ENCODE assay signal across 18 cellular contexts in genomic region chr6:56393615-56394612, GRCh38.
DNase-seq lines count a peak whose midpoint lies in the region; ATAC-seq, FAIRE-seq and TF ChIP-seq lines count a peak whose summit lies in the region.
"Had no signal": no experiment of that assay in that cellular context is flagged by ENCODE, and none has a peak within 500 bp of the region (broad histone marks: within the 10 kb centered on the region; RNA-seq: fewer than 3 reads in every experiment).

No MANE protein-coding gene starts in this region.

- no peaks in the 10 kb centered on the region for H3K4me1 Mint-ChIP-seq in stimulated activated naive CD8-positive, alpha-beta T cell treated with anti-CD3 and anti-CD28 coated beads, Interleukin-15, amount 100 ng/mL, for 72 hours
- no peaks in the 10 kb centered on the region for H3K4me1 Mint-ChIP-seq in activated CD4-positive, alpha-beta T cell treated with anti-CD3 and anti-CD28 coated beads, Interleukin-2, amount 10 ng/mL, durations not matched to agents 7 days and 5 days
- H3K4me1 Mint-ChIP-seq in stimulated activated naive B cell treated with anti-CD40 and anti-IgM and Interleukin-4, amounts not matched to agents 10 μg/mL and 1 μg/mL and 100 μg/mL, for 72 hours = no peaks in the 10 kb centered on the region
- H3K4me1 Mint-ChIP-seq: CD4-positive, CD25-positive, alpha-beta regulatory T cell had no signal

- no peaks in the 10 kb centered on the region for H3K79me1 ChIP-seq in H1 (ENCODE audit: low read depth, low read length)

- H3K23me2 ChIP-seq in H1 (ENCODE audit: low read depth, low read length) = no peaks in the 10 kb centered on the region; the same call in 1 of the 2 replicates

- H3K79me2 ChIP-seq in H1 (ENCODE audit: control insufficient read depth in 1 of 2, insufficient read depth in 2 of 2, low read length in 2 of 2) = no peaks in the 10 kb centered on the region

- no peak overlapping the region for H2BK20ac ChIP-seq in H1 (ENCODE audit: low read length)

- H4K8ac ChIP-seq in H1 (ENCODE audit: extremely low read depth, insufficient read depth, low read length) = peak overlapping the region; percentile 41; the same call in 1 of the 2 replicates

- H2BK5ac ChIP-seq in H1 (ENCODE audit: low read depth, low read length) = no peak overlapping the region

- no peak overlapping the region for H2AK5ac ChIP-seq in H1 (ENCODE audit: low read depth, low read length)

- no peaks in the 10 kb centered on the region for H3K27me3 Mint-ChIP-seq in stimulated activated naive CD8-positive, alpha-beta T cell treated with anti-CD3 and anti-CD28 coated beads, Interleukin-15, amount 100 ng/mL, for 72 hours
- no peaks in the 10 kb centered on the region for H3K27me3 Mint-ChIP-seq in activated CD4-positive, alpha-beta T cell treated with anti-CD3 and anti-CD28 coated beads, Interleukin-2, amount 10 ng/mL, durations not matched to agents 7 days and 5 days
- peaks cover 0 to 5% of the 10 kb centered on the region in 2 donors for H3K27me3 Mint-ChIP-seq in stimulated activated naive B cell treated with anti-CD40 and anti-IgM and Interleukin-4, amounts not matched to agents 10 μg/mL and 1 μg/mL and 100 μg/mL, for 72 hours
- H3K27me3 Mint-ChIP-seq: CD4-positive, CD25-positive, alpha-beta regulatory T cell had no signal

- no peak overlapping the region for H3K4me2 ChIP-seq in H1 (ENCODE audit: insufficient read depth in 1 of 2, low read depth in 2 of 2, low read length in 2 of 2)
- H3K4me2 ChIP-seq: A549 had no signal

- no peaks in the 10 kb centered on the region for H4K20me1 ChIP-seq in H1 (replicated peaks in 1 of 2; ENCODE audit: control insufficient read depth in 1 of 2, insufficient read depth in 2 of 2, low read length in 2 of 2)

- no peak for DNase-seq in stimulated activated naive CD8-positive, alpha-beta T cell treated with anti-CD3 and anti-CD28 coated beads, Interleukin-15, amount 100 ng/mL, for 72 hours
- DNase-seq in stimulated activated naive CD8-positive, alpha-beta T cell treated with anti-CD3 and anti-CD28 coated beads, Interleukin-15, Interleukin-2, amounts not matched to agents 100 U/mL and 50 U/mL, for 24 hours = no peak
- DNase-seq in Jurkat, Clone E6-1 (ENCODE audit: low read depth, low spot score) = peak; percentile 16
- DNase-seq in H1 (ENCODE audit: low read depth in 1 of 2, low spot score in 2 of 2) = no peak
- DNase-seq in urothelium cell line (ENCODE audit: low spot score) = no peak
- no peak for DNase-seq in activated CD4-positive, alpha-beta T cell treated with anti-CD3 and anti-CD28 coated beads, Interleukin-2, amount 10 ng/mL, durations not matched to agents 7 days and 5 days
- no peak for DNase-seq in stimulated activated naive B cell treated with anti-CD40 and anti-IgM and Interleukin-4, amounts not matched to agents 10 μg/mL and 1 μg/mL and 100 μg/mL, for 72 hours
- DNase-seq: CD4-positive, CD25-positive, alpha-beta regulatory T cell; DMS53; Karpas-422; NCI-H1417 treated with DMSO at 0.1 percent for 48 hours; NCI-H2029; NCI-H2171 treated with DMSO at 0.1 percent for 48 hours; NCI-H82; Peyer's patch; SHP77 had no signal

- no peak overlapping the region for H3K14ac ChIP-seq in H1 (ENCODE audit: insufficient read length)

- H2BK120ac ChIP-seq in H1 (replicated peaks; ENCODE audit: low read depth, low read length) = no peak overlapping the region

- peaks cover 4% of the 10 kb centered on the region in 2 donors for H3K9me3 Mint-ChIP-seq in stimulated activated naive CD8-positive, alpha-beta T cell treated with anti-CD3 and anti-CD28 coated beads, Interleukin-15, amount 100 ng/mL, for 72 hours
- H3K9me3 Mint-ChIP-seq in activated CD4-positive, alpha-beta T cell treated with anti-CD3 and anti-CD28 coated beads, Interleukin-2, amount 10 ng/mL, durations not matched to agents 7 days and 5 days = no peaks in the 10 kb centered on the region
- peaks cover 5 to 11% of the 10 kb centered on the region in 2 donors for H3K9me3 Mint-ChIP-seq in stimulated activated naive B cell treated with anti-CD40 and anti-IgM and Interleukin-4, amounts not matched to agents 10 μg/mL and 1 μg/mL and 100 μg/mL, for 72 hours

- POLR2A ChIA-PET in H1 (lab: Charles Lee; ENCODE audit: partially characterized antibody) = interaction anchor here (0.5 kb wide), 1 partner anchor 11 kb away, joined by 3 read pairs; no protein-coding TSS in a partner anchor
- POLR2A ChIA-PET in activated CD4-positive, alpha-beta T cell treated with anti-CD3 and anti-CD28 coated beads, Interleukin-2, amount 10 ng/mL, durations not matched to agents 7 days and 5 days (lab: Charles Lee) = interaction anchor here (0.6 kb wide), 1 partner anchor 48 kb away, joined by 3 read pairs; no protein-coding TSS in a partner anchor

- H3K27ac Mint-ChIP-seq in stimulated activated naive CD8-positive, alpha-beta T cell treated with anti-CD3 and anti-CD28 coated beads, Interleukin-15, amount 100 ng/mL, for 72 hours = no peak overlapping the region
- no peak overlapping the region for H3K27ac Mint-ChIP-seq in activated CD4-positive, alpha-beta T cell treated with anti-CD3 and anti-CD28 coated beads, Interleukin-2, amount 10 ng/mL, durations not matched to agents 7 days and 5 days
- no peak overlapping the region for H3K27ac Mint-ChIP-seq in stimulated activated naive B cell treated with anti-CD40 and anti-IgM and Interleukin-4, amounts not matched to agents 10 μg/mL and 1 μg/mL and 100 μg/mL, for 72 hours
- H3K27ac Mint-ChIP-seq: CD4-positive, CD25-positive, alpha-beta regulatory T cell had no signal

- H3K56ac ChIP-seq in H1 (replicated peaks; ENCODE audit: insufficient read length, low read depth, low read length) = no peak overlapping the region

- TF ChIP-seq EP300 in H1 (IDR thresholded peaks at IDR 0.05; ENCODE audit: borderline replicate concordance in 1 of 2, low read depth in 2 of 2, low read length in 2 of 2) = no peak

- peak; percentile 15 for ATAC-seq in stimulated activated naive CD8-positive, alpha-beta T cell treated with anti-CD3 and anti-CD28 coated beads, Interleukin-15, amount 100 ng/mL, for 72 hours
- ATAC-seq in stimulated activated naive CD8-positive, alpha-beta T cell treated with anti-CD3 and anti-CD28 coated beads, Interleukin-15, Interleukin-2, amounts not matched to agents 100 U/mL and 50 U/mL, for 24 hours = no peak
- ATAC-seq in HG02798 (IDR thresholded peaks at IDR 0.05; ENCODE audit: poor library complexity, unreplicated experiment) = no peak
- ATAC-seq in stimulated activated naive B cell treated with anti-CD40 and anti-IgM and Interleukin-4, amounts not matched to agents 10 μg/mL and 1 μg/mL and 100 μg/mL, for 72 hours (replicated peaks) = no peak
- ATAC-seq: A549 had no signal

- H3K4me1 ChIP-seq in H1 (replicated peaks in 1 of 4; ENCODE audit: control insufficient read depth in 3 of 4, insufficient read depth in 4 of 4, low read length in 3 of 4) = no peaks in the 10 kb centered on the region

- H3K4me3 ChIP-seq in Jurkat, Clone E6-1 (ENCODE audit: low read length) = no peak overlapping the region
- H3K4me3 ChIP-seq in H1 (ENCODE audit: extremely low read depth in 1 of 4, insufficient read depth in 2 of 4, low read depth in 3 of 4, low read length in 4 of 4) = no peak overlapping the region
- H3K4me3 ChIP-seq: A549, Peyer's patch had no signal

- H3K36me3 Mint-ChIP-seq in activated CD4-positive, alpha-beta T cell treated with anti-CD3 and anti-CD28 coated beads, Interleukin-2, amount 10 ng/mL, durations not matched to agents 7 days and 5 days (ENCODE audit: low read depth) = no peaks in the 10 kb centered on the region
- H3K36me3 Mint-ChIP-seq in stimulated activated naive B cell treated with anti-CD40 and anti-IgM and Interleukin-4, amounts not matched to agents 10 μg/mL and 1 μg/mL and 100 μg/mL, for 72 hours = no peaks in the 10 kb centered on the region
- H3K36me3 Mint-ChIP-seq: CD4-positive, CD25-positive, alpha-beta regulatory T cell had no signal

- H3K18ac ChIP-seq in H1 (ENCODE audit: extremely low read depth, low read length) = no peak overlapping the region

- no peak overlapping the region for H4K91ac ChIP-seq in H1 (replicated peaks; ENCODE audit: insufficient read length, low read length)

- WGBS in H1 (ENCODE audit: extremely low coverage in 1 of 2, insufficient coverage in 1 of 2, insufficient read length in 1 of 2, insufficient replicate concordance in 2 of 2, low coverage in 1 of 2, low lambda C conversion rate in 2 of 2, missing lambda C conversion rate in 1 of 2), 2 experiments = 91% methylated on average over 13 of the region's 13 CpGs; no CpG with 5 or more reads in 1 of the 2 experiments

- H4K5ac ChIP-seq in H1 (ENCODE audit: insufficient read length, low read depth, low read length) = no peak overlapping the region

- H3K4me3 Mint-ChIP-seq in stimulated activated naive CD8-positive, alpha-beta T cell treated with anti-CD3 and anti-CD28 coated beads, Interleukin-15, amount 100 ng/mL, for 72 hours = no peak overlapping the region
- H3K4me3 Mint-ChIP-seq in activated CD4-positive, alpha-beta T cell treated with anti-CD3 and anti-CD28 coated beads, Interleukin-2, amount 10 ng/mL, durations not matched to agents 7 days and 5 days = no peak overlapping the region
- H3K4me3 Mint-ChIP-seq in stimulated activated naive B cell treated with anti-CD40 and anti-IgM and Interleukin-4, amounts not matched to agents 10 μg/mL and 1 μg/mL and 100 μg/mL, for 72 hours = no peak overlapping the region
- H3K4me3 Mint-ChIP-seq: CD4-positive, CD25-positive, alpha-beta regulatory T cell had no signal

- H3K9me3 ChIP-seq in H1 (ENCODE audit: insufficient read depth in 2 of 2, low read depth in 1 of 2, low read length in 1 of 2) = no peaks in the 10 kb centered on the region
- H3K9me3 ChIP-seq: A549, Peyer's patch had no signal

- H2BK15ac ChIP-seq in H1 (ENCODE audit: low read length) = no peak overlapping the region

- no peak overlapping the region for H3K27ac ChIP-seq in H1 (ENCODE audit: low read depth, low read length)
- H3K27ac ChIP-seq: A549, Peyer's patch had no signal

- H2AFZ ChIP-seq in H1 (ENCODE audit: low read length) = peak overlapping the region; percentile 59; the same call in 1 of the 2 replicates

- no peak for TF ChIP-seq POLR2A in H1 (IDR thresholded peaks at IDR 0.05; ENCODE audit: control extremely low read depth in 1 of 2, low read depth in 2 of 2, low read length in 2 of 2)

- no peak overlapping the region for H3K4ac ChIP-seq in H1 (replicated peaks; ENCODE audit: insufficient read length, low read depth, low read length)

- H3K23ac ChIP-seq in H1 (ENCODE audit: insufficient read length) = no peak overlapping the region

- no peaks in the 10 kb centered on the region for H3K27me3 ChIP-seq in H1 (replicated peaks in 1 of 4; ENCODE audit: control insufficient read depth in 3 of 4, extremely low read depth in 1 of 4, insufficient read depth in 3 of 4, low read length in 3 of 4)
- H3K27me3 ChIP-seq: Peyer's patch had no signal

- no peak overlapping the region for H3K9ac ChIP-seq in H1 (replicated peaks in 1 of 4; ENCODE audit: extremely low read depth in 1 of 4, low read depth in 3 of 4, low read length in 3 of 4)

- no peak for TF ChIP-seq RAD21 in H1 (IDR thresholded peaks at IDR 0.05 in 1 of 2, conservative IDR thresholded peaks at IDR 0.05 in 1 of 2; ENCODE audit: low read depth in 2 of 2, low read length in 2 of 2)

- H2BK12ac ChIP-seq in H1 (ENCODE audit: low read depth, low read length) = no peak overlapping the region

- FAIRE-seq in H1 (lab: Jason Lieb, UNC) (no peak), urothelium cell line (lab: Jason Lieb, UNC) (peak; percentile 90)
- FAIRE-seq: A549 had no signal

- no peak for TF ChIP-seq CTCF in H1 (IDR thresholded peaks at IDR 0.05; ENCODE audit: control extremely low read depth in 1 of 3, insufficient read depth in 1 of 3, low read depth in 1 of 3, low read length in 3 of 3)

- CTCF ChIA-PET in H1 (lab: Charles Lee; ENCODE audit: partially characterized antibody) = interaction anchor here (0.6 to 2.3 kb wide), 5 partner anchors 13 to 743 kb away, joined by 3 to 7 read pairs (median 3); no protein-coding TSS in a partner anchor
- CTCF ChIA-PET in activated CD4-positive, alpha-beta T cell treated with anti-CD3 and anti-CD28 coated beads, Interleukin-2, amount 10 ng/mL, durations not matched to agents 7 days and 5 days (lab: Charles Lee) = interaction anchor here (0.6 kb wide), 1 partner anchor 30 kb away, joined by 3 read pairs; no protein-coding TSS in a partner anchor

- no peaks in the 10 kb centered on the region for H3K36me3 ChIP-seq in H1 (ENCODE audit: control insufficient read depth in 2 of 4, insufficient read depth in 4 of 4, low read length in 3 of 4)
- H3K36me3 ChIP-seq: Peyer's patch had no signal
